ENCODE assay signal across 7 cellular contexts in the genomic region with DNA sequence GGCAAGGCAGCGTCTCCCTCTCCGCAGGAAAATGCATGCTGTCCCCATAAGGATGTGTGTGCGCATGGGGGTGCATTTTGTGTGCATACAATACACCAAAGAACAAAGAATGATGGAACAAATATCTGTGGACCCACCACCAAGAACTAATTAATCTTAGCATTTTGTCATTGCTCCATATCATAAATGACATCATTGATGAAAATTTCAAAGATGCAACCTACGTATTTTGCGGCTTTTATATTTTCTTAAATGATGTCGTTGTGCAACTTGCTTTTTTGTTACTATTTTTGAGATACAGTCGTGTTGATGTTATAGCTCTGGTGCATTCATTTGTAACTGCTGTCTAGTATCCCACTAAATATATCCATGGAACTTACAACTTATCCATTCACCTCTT.
"Had no signal": no experiment of that assay in that cellular context is flagged by ENCODE, and none has a peak within 500 bp of the region (broad histone marks: within the 10 kb centered on the region; RNA-seq: fewer than 3 reads in every experiment).

No MANE protein-coding gene starts in this region.

- DNase-seq: GDM1, GF-D8 had no signal

- ATAC-seq: GM12878 had no signal

- H3K4me3 ChIP-seq: GM12878 had no signal

- FAIRE-seq: G401.6, GM12878, GM12891, GM12892, GM18507 had no signal
